In the genomic region with DNA sequence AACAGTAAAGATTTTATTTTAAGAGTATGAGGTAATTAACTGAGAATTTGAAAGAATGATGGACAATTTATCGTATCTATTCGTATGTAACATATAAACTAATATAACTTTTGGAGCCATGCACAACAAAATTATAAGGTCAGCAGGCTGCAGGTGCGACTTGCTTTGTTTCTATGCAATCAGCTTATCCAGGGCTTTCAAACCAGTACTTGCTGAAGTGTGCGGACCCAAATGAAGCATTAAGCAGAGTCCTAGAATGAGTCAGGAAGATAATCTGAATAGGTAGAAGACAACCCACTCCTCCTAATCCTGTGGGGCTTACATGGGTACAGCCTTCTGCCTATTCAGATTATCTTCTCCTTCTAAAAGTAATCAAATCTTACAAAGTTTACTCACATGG, we compare ENCODE assay signal across 10 cellular contexts. TPM values are rescaled to one million over a fixed set of nuclear protein-coding genes. Genes with fewer than 3 reads are reported as not detected.
DNase-seq lines count a peak whose midpoint lies in the region; ATAC-seq and TF ChIP-seq lines count a peak whose summit lies in the region.
"Had no signal": no experiment of that assay in that cellular context is flagged by ENCODE, and none has a peak within 500 bp of the region (broad histone marks: within the 10 kb centered on the region; RNA-seq: fewer than 3 reads in every experiment).

No MANE protein-coding gene starts in this region.

- H3K27me3 Mint-ChIP-seq in type B pancreatic cell, result peaks cover 3% of the 10 kb centered on the region

- peaks cover 37% of the 10 kb centered on the region for H3K4me1 Mint-ChIP-seq in type B pancreatic cell (ENCODE audit: unreplicated experiment)

- no peaks in the 10 kb centered on the region for H3K9me3 Mint-ChIP-seq in type B pancreatic cell

- H3K4me3 ChIP-seq in left ventricle myocardium inferior (peak overlapping the region; percentile 92), right atrium auricular region (no peak overlapping the region), WERI-Rb-1 (ENCODE audit: low read depth, low read length) (peak overlapping the region; percentile 64)

- no peaks in the 10 kb centered on the region for H3K27me3 ChIP-seq in left ventricle myocardium inferior (ENCODE audit: low read depth)
- no peaks in the 10 kb centered on the region for H3K27me3 ChIP-seq in right atrium auricular region
- no peaks in the 10 kb centered on the region for H3K27me3 ChIP-seq in WERI-Rb-1 (ENCODE audit: insufficient read depth, low read depth, severe bottlenecking)
- H3K27me3 ChIP-seq in foreskin keratinocyte, result no peaks in the 10 kb centered on the region
- H3K27me3 ChIP-seq: suprapubic skin had no signal

- peaks cover 44% of the 10 kb centered on the region for H3K4me1 ChIP-seq in left ventricle myocardium inferior
- H3K4me1 ChIP-seq in right atrium auricular region, result peaks cover 0 to 15% of the 10 kb centered on the region in 2 donors
- H3K4me1 ChIP-seq in foreskin keratinocyte, result peaks cover 12% of the 10 kb centered on the region

- peaks cover 4% of the 10 kb centered on the region for H3K36me3 Mint-ChIP-seq in type B pancreatic cell

- no peaks in the 10 kb centered on the region for H3K36me3 ChIP-seq in left ventricle myocardium inferior
- H3K36me3 ChIP-seq in right atrium auricular region, result no peaks in the 10 kb centered on the region
- H3K36me3 ChIP-seq in WERI-Rb-1, result peaks cover 14% of the 10 kb centered on the region
- H3K36me3 ChIP-seq: suprapubic skin had no signal

- H3K9me3 ChIP-seq in left ventricle myocardium inferior (replicated peaks) (no peaks in the 10 kb centered on the region), right atrium auricular region (no peaks in the 10 kb centered on the region), WERI-Rb-1 (ENCODE audit: severe bottlenecking) (no peaks in the 10 kb centered on the region)
- H3K9me3 ChIP-seq: suprapubic skin had no signal

- ATAC-seq in foreskin keratinocyte, result no peak
- ATAC-seq in GM18870 (IDR thresholded peaks at IDR 0.05; ENCODE audit: unreplicated experiment), result no peak

- intact Hi-C loops in left ventricle myocardium inferior (cut with micrococcal nuclease), result no loop called here

- TF ChIP-seq CTCF in left ventricle myocardium inferior (IDR thresholded peaks at IDR 0.05; ENCODE audit: borderline replicate concordance), result no peak
- no peak for TF ChIP-seq CTCF in right atrium auricular region (IDR thresholded peaks at IDR 0.05)
- no peak for TF ChIP-seq CTCF in WERI-Rb-1 (IDR thresholded peaks at IDR 0.05; ENCODE audit: low read depth, low read length)
- no peak for TF ChIP-seq CTCF in foreskin keratinocyte (conservative IDR thresholded peaks at IDR 0.05)
- TF ChIP-seq CTCF in type B pancreatic cell (conservative IDR thresholded peaks at IDR 0.05), result no peak

- peak overlapping the region; percentile 93 for H3K4me3 Mint-ChIP-seq in type B pancreatic cell

- H3K27ac Mint-ChIP-seq in type B pancreatic cell, result peak overlapping the region; percentile 91

- H3K27ac ChIP-seq in left ventricle myocardium inferior (replicated peaks) (peak overlapping the region; percentile 94), right atrium auricular region (no peak overlapping the region), WERI-Rb-1 (peak overlapping the region; percentile 99), foreskin keratinocyte (peak overlapping the region; percentile 69)
- H3K27ac ChIP-seq: suprapubic skin had no signal

- DNase-seq in left ventricle myocardium inferior (no peak), right atrium auricular region (ENCODE audit: low spot score) (no peak), WERI-Rb-1 (peak; percentile 73), foreskin keratinocyte (no peak), type B pancreatic cell (ENCODE audit: extremely low spot score, unreplicated experiment) (no peak), medulla oblongata (ENCODE audit: extremely low spot score) (no peak), NCI-H526 (lab: John Stamatoyannopoulos, UW) (no peak)
- DNase-seq: NCI-H187 had no signal

RNA-seq across cellular contexts. Expression of gene NSD2, which starts 2.1 kb away (rescaled TPM):
- total RNA-seq in left ventricle myocardium inferior (42.5 TPM), right atrium auricular region (10 to 100 TPM; 23.8 to 36.3 TPM), foreskin keratinocyte (115 and 132 TPM in 2 replicates), type B pancreatic cell (ENCODE audit: low replicate concordance) (70.6 and 156 TPM in 2 replicates)
- polyA plus RNA-seq in foreskin keratinocyte, result 28.5 and 36.8 TPM in 2 replicates

RNA-seq across cellular contexts. Expression of gene LETM1, which starts 17.3 kb away (rescaled TPM):
- total RNA-seq in left ventricle myocardium inferior (38.8 TPM), right atrium auricular region (10 to 100 TPM; 32.1 to 34.5 TPM), foreskin keratinocyte (54.3 and 61.8 TPM in 2 replicates), type B pancreatic cell (ENCODE audit: low replicate concordance) (61.1 and 64.3 TPM in 2 replicates)
- 19.5 and 23.5 TPM in 2 replicates for polyA plus RNA-seq in foreskin keratinocyte

Comparison
In these comparisons a context has a peak if more than half of its experiments do, and no peak if none do; other contexts are left out.
1. H3K27ac ChIP-seq: peak in left ventricle myocardium inferior (single experiment), WERI-Rb-1 (single experiment) and foreskin keratinocyte (single experiment); none in right atrium auricular region (0 of 2).
2. H3K4me3 ChIP-seq: peak in left ventricle myocardium inferior (single experiment) and WERI-Rb-1 (single experiment); none in right atrium auricular region (0 of 2).